15 cellular contexts compared by ENCODE assay signal in genomic region chr2:133640103-133640502, GRCh38.
"Had no signal": no experiment of that assay in that cellular context is flagged by ENCODE, and none has a peak within 500 bp of the region (broad histone marks: within the 10 kb centered on the region; RNA-seq: fewer than 3 reads in every experiment).

No MANE protein-coding gene starts in this region.

- H3K27me3 Mint-ChIP-seq: effector memory CD8-positive, alpha-beta T cell had no signal

- FAIRE-seq: small intestine had no signal

- H3K36me3 ChIP-seq: heart left ventricle, right atrium auricular region, transverse colon had no signal

- H3K4me3 Mint-ChIP-seq: effector memory CD8-positive, alpha-beta T cell; naive thymus-derived CD8-positive, alpha-beta T cell; neural crest cell had no signal

- H3K4me1 Mint-ChIP-seq: naive thymus-derived CD8-positive, alpha-beta T cell had no signal

- DNase-seq: effector memory CD8-positive, alpha-beta T cell; foreskin melanocyte; heart left ventricle; hippocampal formation; kidney glomerular epithelial cell; mucosa of descending colon; naive thymus-derived CD8-positive, alpha-beta T cell; small intestine; stimulated activated CD4-positive, alpha-beta T cell treated with anti-CD3 and anti-CD28 coated beads, Interleukin-12 subunit alpha, Interleukin-12 subunit beta, amount 100 ng/mL, for 4 hours; stimulated activated naive CD8-positive, alpha-beta T cell treated with anti-CD3 and anti-CD28 coated beads, Interleukin-15, Interleukin-2, amounts not matched to agents 100 U/mL and 50 U/mL, for 24 hours; testis; transverse colon had no signal

- H3K27me3 ChIP-seq: heart left ventricle, right atrium auricular region, testis, transverse colon had no signal

- H3K4me3 ChIP-seq: heart left ventricle, mucosa of descending colon, right atrium auricular region, testis, transverse colon had no signal

- ATAC-seq: effector memory CD8-positive, alpha-beta T cell; heart left ventricle; left lobe of liver; mucosa of descending colon; naive thymus-derived CD8-positive, alpha-beta T cell; stimulated activated naive CD8-positive, alpha-beta T cell treated with anti-CD3 and anti-CD28 coated beads, Interleukin-15, Interleukin-2, amounts not matched to agents 100 U/mL and 50 U/mL, for 24 hours had no signal

- H3K9me3 ChIP-seq: heart left ventricle, mucosa of descending colon, right atrium auricular region, testis, transverse colon had no signal

- H3K27ac ChIP-seq: heart left ventricle, right atrium auricular region, testis, transverse colon had no signal

- H3K27ac Mint-ChIP-seq: effector memory CD8-positive, alpha-beta T cell; naive thymus-derived CD8-positive, alpha-beta T cell had no signal

- H3K4me1 ChIP-seq: testis, transverse colon had no signal
